25 cellular contexts compared by ENCODE assay signal in genomic region chr15:52798529-52799101, GRCh38. TPM values are rescaled to one million over a fixed set of nuclear protein-coding genes. Genes with fewer than 3 reads are reported as not detected.
DNase-seq lines count a peak whose midpoint lies in the region; ATAC-seq, FAIRE-seq and TF ChIP-seq lines count a peak whose summit lies in the region.
"Had no signal": no experiment of that assay in that cellular context is flagged by ENCODE, and none has a peak within 500 bp of the region (broad histone marks: within the 10 kb centered on the region; RNA-seq: fewer than 3 reads in every experiment).

No MANE protein-coding gene starts in this region.

- H3K18ac ChIP-seq in H1 (ENCODE audit: extremely low read depth, low read length): no peak overlapping the region

- H3K27ac ChIP-seq in H1 (ENCODE audit: low read depth, low read length) (no peak overlapping the region), right lobe of liver (peak overlapping the region; percentile 71 to 99 (median 88)), thoracic aorta (no peak overlapping the region), caudate nucleus (ENCODE audit: low read depth, low read length) (no peak overlapping the region)
- H3K27ac ChIP-seq: 22Rv1, PC-9 had no signal

- no peak for FAIRE-seq in H1 (lab: Jason Lieb, UNC)
- FAIRE-seq: GM18507 had no signal

- peak in 2 of 3 experiments; percentile 23 to 49; a peak in 2 of 4 replicates for TF ChIP-seq CTCF in H1 (IDR thresholded peaks at IDR 0.05; ENCODE audit: control extremely low read depth in 1 of 3, insufficient read depth in 1 of 3, low read depth in 1 of 3, low read length in 3 of 3)
- TF ChIP-seq CTCF in right lobe of liver (IDR thresholded peaks at IDR 0.05): peak in 1 of 4 donors; percentile 9
- no peak for TF ChIP-seq CTCF in thoracic aorta (IDR thresholded peaks at IDR 0.05)

- H4K5ac ChIP-seq in H1 (ENCODE audit: insufficient read length, low read depth, low read length): no peak overlapping the region

- no peak overlapping the region for H3K4me3 Mint-ChIP-seq in T-helper 1 cell treated with Interleukin-12 subunit alpha and Interleukin-12 subunit beta and Interleukin-4 antibody, amounts not matched to agents 30 μg/mL and 1 μg/mL, for 36 hours
- no peak overlapping the region for H3K4me3 Mint-ChIP-seq in activated naive CD4-positive, alpha-beta T cell treated with anti-CD3 and anti-CD28 coated beads for 36 hours
- H3K4me3 Mint-ChIP-seq: natural killer cell had no signal

- no peak overlapping the region for H2BK5ac ChIP-seq in H1 (ENCODE audit: low read depth, low read length)

- 2% methylated on average over 27 of the region's 28 CpGs; no CpG with 5 or more reads in 1 of the 2 experiments for WGBS in H1 (ENCODE audit: extremely low coverage in 1 of 2, insufficient coverage in 1 of 2, insufficient read length in 1 of 2, insufficient replicate concordance in 2 of 2, low coverage in 1 of 2, low lambda C conversion rate in 2 of 2, missing lambda C conversion rate in 1 of 2), 2 experiments
- no CpG with 5 or more reads among the region's 28 CpGs for WGBS in right lobe of liver (ENCODE audit: insufficient coverage, low coverage, low lambda C conversion rate, missing lambda C conversion rate)

- H3K4me1 ChIP-seq in H1 (replicated peaks in 1 of 4; ENCODE audit: control insufficient read depth in 3 of 4, insufficient read depth in 4 of 4, low read length in 3 of 4): peaks cover 23 to 61% (median 37%) of the 10 kb centered on the region in 4 experiments
- H3K4me1 ChIP-seq in right lobe of liver: peaks cover 0 to 55% (median 18%) of the 10 kb centered on the region in 4 donors
- H3K4me1 ChIP-seq in thoracic aorta (ENCODE audit: control insufficient read depth in 1 of 2, low read depth in 2 of 2): peaks cover 3 to 16% of the 10 kb centered on the region in 2 donors

- H2BK120ac ChIP-seq in H1 (replicated peaks; ENCODE audit: low read depth, low read length): no peak overlapping the region

- no peak overlapping the region for H3K23ac ChIP-seq in H1 (ENCODE audit: insufficient read length)

- H3K4ac ChIP-seq in H1 (replicated peaks; ENCODE audit: insufficient read length, low read depth, low read length): no peak overlapping the region

- no peak overlapping the region for H2AFZ ChIP-seq in H1 (ENCODE audit: low read length)
- H2AFZ ChIP-seq: PC-9 had no signal

- no peak overlapping the region for H2BK15ac ChIP-seq in H1 (ENCODE audit: low read length)

- POLR2A ChIA-PET in H1 (lab: Charles Lee; ENCODE audit: partially characterized antibody): interaction anchor here (2.8 to 14.4 kb wide), 2 partner anchors 10 kb away, joined by 7 to 225 read pairs; partner anchors contain the start of gene ONECUT1

- H2BK20ac ChIP-seq in H1 (ENCODE audit: low read length): no peak overlapping the region

- H3K36me3 ChIP-seq in H1 (ENCODE audit: control insufficient read depth in 2 of 4, insufficient read depth in 4 of 4, low read length in 3 of 4): no peaks in the 10 kb centered on the region; a peak in 1 of 8 replicates
- H3K36me3 ChIP-seq in right lobe of liver: no peaks in the 10 kb centered on the region
- no peaks in the 10 kb centered on the region for H3K36me3 ChIP-seq in thoracic aorta

- peaks cover 54 to 100% (median 94%) of the 10 kb centered on the region in 4 experiments for H3K27me3 ChIP-seq in H1 (replicated peaks in 1 of 4; ENCODE audit: control insufficient read depth in 3 of 4, extremely low read depth in 1 of 4, insufficient read depth in 3 of 4, low read length in 3 of 4)
- H3K27me3 ChIP-seq in right lobe of liver: no peaks in the 10 kb centered on the region
- H3K27me3 ChIP-seq in thoracic aorta (replicated peaks; ENCODE audit: insufficient read depth): peaks cover 36% of the 10 kb centered on the region

- TF ChIP-seq POLR2A in H1 (IDR thresholded peaks at IDR 0.05; ENCODE audit: control extremely low read depth in 1 of 2, low read depth in 2 of 2, low read length in 2 of 2) (no peak), right lobe of liver (IDR thresholded peaks at IDR 0.05) (no peak)

- no peak overlapping the region for H3K9ac ChIP-seq in H1 (replicated peaks in 1 of 4; ENCODE audit: extremely low read depth in 1 of 4, low read depth in 3 of 4, low read length in 3 of 4)

- H3K27me3 Mint-ChIP-seq in T-helper 1 cell treated with Interleukin-12 subunit alpha and Interleukin-12 subunit beta and Interleukin-4 antibody, amounts not matched to agents 30 μg/mL and 1 μg/mL, for 36 hours (ENCODE audit: low read depth): peaks cover 95% of the 10 kb centered on the region
- peaks cover 88% of the 10 kb centered on the region for H3K27me3 Mint-ChIP-seq in activated naive CD4-positive, alpha-beta T cell treated with anti-CD3 and anti-CD28 coated beads for 36 hours (ENCODE audit: low read depth)

- H3K4me1 Mint-ChIP-seq in T-helper 1 cell treated with Interleukin-12 subunit alpha and Interleukin-12 subunit beta and Interleukin-4 antibody, amounts not matched to agents 30 μg/mL and 1 μg/mL, for 36 hours (ENCODE audit: low read depth): peaks cover 7% of the 10 kb centered on the region
- peaks cover 36% of the 10 kb centered on the region for H3K4me1 Mint-ChIP-seq in activated naive CD4-positive, alpha-beta T cell treated with anti-CD3 and anti-CD28 coated beads for 36 hours (ENCODE audit: low read depth)

- intact Hi-C loops in right lobe of liver (cut with DNase I): no loop called here
- intact Hi-C loops in activated naive CD4-positive, alpha-beta T cell treated with anti-CD3 and anti-CD28 coated beads for 36 hours (cut with micrococcal nuclease): no loop called here

- no peak for TF ChIP-seq EP300 in H1 (IDR thresholded peaks at IDR 0.05; ENCODE audit: borderline replicate concordance in 1 of 2, low read depth in 2 of 2, low read length in 2 of 2)

- H3K4me3 ChIP-seq in H1 (ENCODE audit: extremely low read depth in 1 of 4, insufficient read depth in 2 of 4, low read depth in 3 of 4, low read length in 4 of 4) (peak overlapping the region in 3 of 4 experiments; percentile 18 to 56 (median 32); a peak in 5 of 8 replicates), right lobe of liver (peak overlapping the region; percentile 24 to 53 (median 44)), thoracic aorta (peak overlapping the region; percentile 37)
- H3K4me3 ChIP-seq: PC-9 had no signal

- no peak overlapping the region for H4K91ac ChIP-seq in H1 (replicated peaks; ENCODE audit: insufficient read length, low read length)

- no peaks in the 10 kb centered on the region; the same call in 1 of the 2 replicates for H3K79me1 ChIP-seq in H1 (ENCODE audit: low read depth, low read length)

- DNase-seq in T-helper 1 cell: no peak
- DNase-seq in H1 (ENCODE audit: low read depth in 1 of 2, low spot score in 2 of 2): peak in 1 of 2 experiments; percentile 83
- DNase-seq in right lobe of liver: peak; percentile 76 to 93 (median 90)
- DNase-seq in thoracic aorta (ENCODE audit: low spot score): no peak
- DNase-seq in stimulated activated naive CD4-positive, alpha-beta T cell treated with Interleukin-2 at 50 U/mL for 16 hours (lab: John Stamatoyannopoulos, UW): no peak
- DNase-seq in activated naive CD4-positive, alpha-beta T cell treated with anti-CD3 and anti-CD28 coated beads for 36 hours: no peak
- DNase-seq in caudate nucleus (lab: John Stamatoyannopoulos, UW): no peak
- DNase-seq: activated effector memory CD4-positive, alpha-beta T cell treated with Interleukin-2 at 50 U/mL for 16 hours; AML-193; cortex of kidney; KG1; kidney glomerular epithelial cell; MV-4-11; natural killer cell; NCI-H1694 treated with DMSO at 0.1 percent for 48 hours; NCI-H226; PC-9; stimulated activated CD4-positive, alpha-beta T cell treated with anti-CD3 and anti-CD28 coated beads, Interleukin-4, amount 100 ng/mL, for 1 hour; stimulated activated naive CD8-positive, alpha-beta T cell treated with anti-CD3 and anti-CD28 coated beads, Interleukin-15, amount 100 ng/mL, for 72 hours had no signal

- H3K79me2 ChIP-seq in H1 (ENCODE audit: control insufficient read depth in 1 of 2, insufficient read depth in 2 of 2, low read length in 2 of 2): peaks cover 0 to 19% of the 10 kb centered on the region in 2 experiments; a peak in 2 of 4 replicates

- peaks cover 28 to 42% of the 10 kb centered on the region in 2 experiments for H4K20me1 ChIP-seq in H1 (replicated peaks in 1 of 2; ENCODE audit: control insufficient read depth in 1 of 2, insufficient read depth in 2 of 2, low read length in 2 of 2)

- TF ChIP-seq RAD21 in H1 (IDR thresholded peaks at IDR 0.05 in 1 of 2, conservative IDR thresholded peaks at IDR 0.05 in 1 of 2; ENCODE audit: low read depth in 2 of 2, low read length in 2 of 2): peak; percentile 24 to 38; a peak in 2 of 4 replicates

- no peak overlapping the region for H3K56ac ChIP-seq in H1 (replicated peaks; ENCODE audit: insufficient read length, low read depth, low read length)

- H3K36me3 Mint-ChIP-seq in T-helper 1 cell treated with Interleukin-12 subunit alpha and Interleukin-12 subunit beta and Interleukin-4 antibody, amounts not matched to agents 30 μg/mL and 1 μg/mL, for 36 hours (ENCODE audit: low read depth): peaks cover 1% of the 10 kb centered on the region
- H3K36me3 Mint-ChIP-seq in activated naive CD4-positive, alpha-beta T cell treated with anti-CD3 and anti-CD28 coated beads for 36 hours (ENCODE audit: low read depth): no peaks in the 10 kb centered on the region
- H3K36me3 Mint-ChIP-seq: natural killer cell had no signal

- no peak overlapping the region for H3K14ac ChIP-seq in H1 (ENCODE audit: insufficient read length)

- H3K9me3 ChIP-seq in H1 (ENCODE audit: insufficient read depth in 2 of 2, low read depth in 1 of 2, low read length in 1 of 2): peaks cover 0 to 7% of the 10 kb centered on the region in 2 experiments; a peak in 1 of 4 replicates
- H3K9me3 ChIP-seq in right lobe of liver: no peaks in the 10 kb centered on the region
- no peaks in the 10 kb centered on the region for H3K9me3 ChIP-seq in thoracic aorta

- H3K27ac Mint-ChIP-seq in T-helper 1 cell treated with Interleukin-12 subunit alpha and Interleukin-12 subunit beta and Interleukin-4 antibody, amounts not matched to agents 30 μg/mL and 1 μg/mL, for 36 hours: peak overlapping the region; percentile 13
- H3K27ac Mint-ChIP-seq in activated naive CD4-positive, alpha-beta T cell treated with anti-CD3 and anti-CD28 coated beads for 36 hours: no peak overlapping the region
- H3K27ac Mint-ChIP-seq: natural killer cell; stimulated activated naive CD8-positive, alpha-beta T cell treated with anti-CD3 and anti-CD28 coated beads, Interleukin-15, amount 100 ng/mL, for 72 hours had no signal

- no peak overlapping the region for H2AK5ac ChIP-seq in H1 (ENCODE audit: low read depth, low read length)

- ATAC-seq in right lobe of liver: peak; percentile 67 to 82 (median 78)
- ATAC-seq in thoracic aorta (ENCODE audit: insufficient number of reproducible peaks, low FRiP score, low read depth): no peak
- ATAC-seq: natural killer cell; stimulated activated naive CD8-positive, alpha-beta T cell treated with anti-CD3 and anti-CD28 coated beads, Interleukin-15, amount 100 ng/mL, for 72 hours had no signal

- H3K9me3 Mint-ChIP-seq in T-helper 1 cell treated with Interleukin-12 subunit alpha and Interleukin-12 subunit beta and Interleukin-4 antibody, amounts not matched to agents 30 μg/mL and 1 μg/mL, for 36 hours: no peaks in the 10 kb centered on the region
- no peaks in the 10 kb centered on the region for H3K9me3 Mint-ChIP-seq in activated naive CD4-positive, alpha-beta T cell treated with anti-CD3 and anti-CD28 coated beads for 36 hours
- H3K9me3 Mint-ChIP-seq: natural killer cell had no signal

- H4K8ac ChIP-seq in H1 (ENCODE audit: extremely low read depth, insufficient read depth, low read length): peak overlapping the region; percentile 18; the same call in 1 of the 2 replicates

- CTCF ChIA-PET in H1 (lab: Charles Lee; ENCODE audit: partially characterized antibody): interaction anchor here (1.2 to 13.4 kb wide), 4 partner anchors 11 to 26 kb away, joined by 4 to 182 read pairs (median 5); partner anchors contain the start of gene ONECUT1
- CTCF ChIA-PET in activated naive CD4-positive, alpha-beta T cell treated with anti-CD3 and anti-CD28 coated beads for 36 hours (lab: Charles Lee): interaction anchor here (1.3 to 1.5 kb wide), 2 partner anchors 14 to 16 kb away, joined by 3 to 4 read pairs; no protein-coding TSS in a partner anchor

- peak overlapping the region; percentile 75 to 79 for H3K4me2 ChIP-seq in H1 (ENCODE audit: insufficient read depth in 1 of 2, low read depth in 2 of 2, low read length in 2 of 2)
- H3K4me2 ChIP-seq: PC-9 had no signal

- H3K23me2 ChIP-seq in H1 (ENCODE audit: low read depth, low read length): peaks cover 11% of the 10 kb centered on the region

- H2BK12ac ChIP-seq in H1 (ENCODE audit: low read depth, low read length): no peak overlapping the region

RNA-seq across cellular contexts. Expression of gene ONECUT1, which starts 8.5 kb away (rescaled TPM):
- 6.1 and 6.4 TPM in 2 replicates for total RNA-seq in H1 (2021; fragmentation: NEBNext Ultra II Directional; extraction: Animal tissue kit (Norgen Biotek cat#: 25700))
- polyA plus RNA-seq in H1 (2011; rRNA removed): 0.47 and 0.65 TPM in 2 replicates
- 1.1 TPM for polyA plus RNA-seq in H1 (2011; cell fraction: cytosol; rRNA removed)
- polyA plus RNA-seq in H1 (2011; cell fraction: nucleus; rRNA removed): 2.0 TPM
- polyA plus RNA-seq in H1 (2012, experiment 1 of 2): 1.4 to 3.0 TPM (median 1.8 TPM) in 4 replicates
- 0.12 TPM for polyA plus RNA-seq in H1 (2012, experiment 2 of 2)
- 11.2 TPM for polyA plus RNA-seq in H1 (2013, experiment 1 of 2)
- polyA plus RNA-seq in H1 (2013, experiment 2 of 2): 10.6 TPM
- 4.4 and 5.0 TPM in 2 replicates for polyA minus RNA-seq in H1 (2011; rRNA and poly(A)+ RNA removed)
- polyA minus RNA-seq in H1 (2011; cell fraction: cytosol; rRNA and poly(A)+ RNA removed): 7.1 TPM
- polyA minus RNA-seq in H1 (2011; cell fraction: nucleus; rRNA and poly(A)+ RNA removed): 7.6 TPM
- total RNA-seq in right lobe of liver: 10 to 100 TPM; 41.3 to 58.2 (median 52.5) TPM
- under 1 TPM in 1 of 2 donors, not detected in 1; 0.28 TPM for total RNA-seq in thoracic aorta
- not detected for total RNA-seq in activated naive CD4-positive, alpha-beta T cell treated with anti-CD3 and anti-CD28 coated beads for 36 hours
- total RNA-seq: natural killer cell; PC-9; skeletal muscle tissue; T-helper 1 cell treated with Interleukin-12 subunit alpha and Interleukin-12 subunit beta and Interleukin-4 antibody, amounts not matched to agents 30 ng/mL and 1 ng/mL, for 36 hours had no signal
- polyA plus RNA-seq: urinary bladder had no signal

Comparison
In these comparisons a context has a peak if more than half of its experiments do, and no peak if none do; other contexts are left out.
1. DNase-seq: peak in right lobe of liver (3 of 3); none in T-helper 1 cell (0 of 5), thoracic aorta (single experiment), stimulated activated naive CD4-positive, alpha-beta T cell treated with Interleukin-2 at 50 U/mL for 16 hours (single experiment), activated naive CD4-positive, alpha-beta T cell treated with anti-CD3 and anti-CD28 coated beads for 36 hours (single experiment) and caudate nucleus (0 of 61).
2. H3K27ac ChIP-seq: peak in right lobe of liver (3 of 3); none in H1 (single experiment), thoracic aorta (0 of 2) and caudate nucleus (single experiment).
3. Peak in every context shown above with its lines, with median percentiles within 50 percentile points of each other: H3K4me3 ChIP-seq.